ENCODE assay signal across 8 cellular contexts in genomic region chr16:69188716-69189115, GRCh38. TPM values are rescaled to one million over a fixed set of nuclear protein-coding genes. Genes with fewer than 3 reads are reported as not detected.
DNase-seq lines count a peak whose midpoint lies in the region; ATAC-seq and TF ChIP-seq lines count a peak whose summit lies in the region.

No MANE protein-coding gene starts in this region.

- DNase-seq in M059J (ENCODE audit: low read depth) = peak; percentile 47
- DNase-seq in nephron progenitor cell = no peak
- DNase-seq in MV-4-11 (lab: John Stamatoyannopoulos, UW) = no peak
- DNase-seq in stimulated activated CD4-positive, alpha-beta T cell treated with anti-CD3 and anti-CD28 coated beads, Interleukin-2, amount 100 ng/mL, for 24 hours = no peak
- DNase-seq in COR-L47 (lab: John Stamatoyannopoulos, UW) = no peak

- H3K36me3 Mint-ChIP-seq in nephron progenitor cell (ENCODE audit: low read depth) = peaks cover 12% of the 10 kb centered on the region

- H3K4me2 ChIP-seq in BLaER1 = peak overlapping the region; percentile 97

- H3K4me3 Mint-ChIP-seq in nephron progenitor cell = peak overlapping the region; percentile 91

- peaks cover 41% of the 10 kb centered on the region for H3K4me1 ChIP-seq in BLaER1
- peaks cover 13 to 23% of the 10 kb centered on the region in 2 donors for H3K4me1 ChIP-seq in duodenal mucosa (ENCODE audit: control insufficient read depth in 1 of 2, insufficient read depth in 2 of 2, low read length in 2 of 2)

- no peaks in the 10 kb centered on the region for H3K9me3 ChIP-seq in BLaER1
- no peaks in the 10 kb centered on the region for H3K9me3 ChIP-seq in duodenal mucosa (ENCODE audit: control insufficient read depth in 1 of 2, low read length in 2 of 2)

- TF ChIP-seq CTCF in nephron progenitor cell (IDR thresholded peaks at IDR 0.05) = no peak

- peak overlapping the region; percentile 7 for H3K27ac Mint-ChIP-seq in nephron progenitor cell

- H3K9ac ChIP-seq in BLaER1 (peak overlapping the region; percentile 86), duodenal mucosa (ENCODE audit: low read depth in 1 of 2, low read length in 2 of 2) (peak overlapping the region in 1 of 2 donors; percentile 63)

- no peaks in the 10 kb centered on the region for H3K36me3 ChIP-seq in BLaER1
- no peaks in the 10 kb centered on the region for H3K36me3 ChIP-seq in duodenal mucosa (ENCODE audit: control insufficient read depth in 1 of 2, insufficient read depth in 2 of 2, low read length in 2 of 2)

- H3K4me1 Mint-ChIP-seq in nephron progenitor cell = peaks cover 32% of the 10 kb centered on the region

- peaks cover 55% of the 10 kb centered on the region for H4K20me1 ChIP-seq in BLaER1

- no peaks in the 10 kb centered on the region for H3K9me3 Mint-ChIP-seq in nephron progenitor cell

- ATAC-seq in GM21825 (IDR thresholded peaks at IDR 0.05; ENCODE audit: unreplicated experiment) = no peak

- H3K27me3 ChIP-seq in BLaER1 = no peaks in the 10 kb centered on the region
- H3K27me3 ChIP-seq in duodenal mucosa (ENCODE audit: control insufficient read depth in 1 of 2, insufficient read depth in 2 of 2, low read length in 2 of 2) = no peaks in the 10 kb centered on the region

- H3K4me3 ChIP-seq in BLaER1 = peak overlapping the region; percentile 97
- peak overlapping the region; percentile 88 for H3K4me3 ChIP-seq in duodenal mucosa (ENCODE audit: low read depth in 1 of 2, low read length in 2 of 2)

- H3K27me3 Mint-ChIP-seq in nephron progenitor cell (ENCODE audit: low read depth, poor library complexity) = no peaks in the 10 kb centered on the region

- no peak overlapping the region for H3K27ac ChIP-seq in BLaER1
- H3K27ac ChIP-seq in duodenal mucosa (ENCODE audit: low read depth, low read length) = no peak overlapping the region

RNA-seq across cellular contexts. Expression of gene SNTB2, which starts 1.8 kb away (rescaled TPM):
- total RNA-seq in M059J (2014; rRNA removed; shearing (Covaris generic)) = 20.9 and 48.2 TPM in 2 replicates

RNA-seq across cellular contexts. Expression of gene UTP4, which starts 56.3 kb away (rescaled TPM):
- 32.0 and 37.4 TPM in 2 replicates for total RNA-seq in M059J (2014; rRNA removed; shearing (Covaris generic))

RNA-seq across cellular contexts. Expression of gene CHTF8, which starts 56.3 kb away (rescaled TPM):
- 82.1 and 84.6 TPM in 2 replicates for total RNA-seq in M059J (2014; rRNA removed; shearing (Covaris generic))
